ENCODE assay signal across 1 cellular context in the genomic region with DNA sequence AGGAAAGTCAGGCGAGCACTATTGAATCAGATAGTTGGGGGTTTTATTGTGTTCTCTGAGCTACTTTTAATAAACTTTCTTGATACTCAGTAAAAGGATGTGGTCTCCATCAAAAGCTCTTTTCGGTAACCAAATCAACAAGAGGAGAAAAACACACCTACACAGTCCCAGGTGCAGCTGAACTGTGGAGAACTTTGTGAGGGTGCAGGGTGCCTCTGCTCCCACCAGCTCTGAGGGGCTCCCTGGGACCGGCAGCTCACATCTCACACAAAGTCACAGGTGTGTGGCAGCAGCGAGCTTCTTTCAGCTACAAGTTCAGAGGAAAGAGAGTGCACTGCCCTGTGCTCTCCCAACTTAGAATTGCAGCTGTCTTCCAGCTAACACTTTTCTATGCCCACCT.
TF ChIP-seq lines count a peak whose summit lies in the region.

No MANE protein-coding gene starts in this region.

TF ChIP-seq in HepG2, 621 proteins besides CTCF, POLR2A, EP300 and RAD21:
- TF ChIP-seq MAFF (IDR thresholded peaks at IDR 0.05; ENCODE audit: low read depth, low read length): no peak
- TF ChIP-seq AHR (CRISPR knock-in tag; IDR thresholded peaks at IDR 0.05): no peak
- TF ChIP-seq KAT7 (CRISPR knock-in tag; IDR thresholded peaks at IDR 0.05; ENCODE audit: borderline replicate concordance): no peak
- no peak for TF ChIP-seq SIX1 (CRISPR knock-in tag; IDR thresholded peaks at IDR 0.05; ENCODE audit: borderline replicate concordance)
- no peak for TF ChIP-seq RCOR2 (CRISPR knock-in tag; IDR thresholded peaks at IDR 0.05)
- TF ChIP-seq RFXAP (CRISPR knock-in tag; IDR thresholded peaks at IDR 0.05; ENCODE audit: borderline replicate concordance): no peak
- no peak for TF ChIP-seq ZNF10 (CRISPR knock-in tag; IDR thresholded peaks at IDR 0.05; ENCODE audit: borderline replicate concordance, low read depth)
- TF ChIP-seq ZFP62 (CRISPR knock-in tag; IDR thresholded peaks at IDR 0.05): no peak
